Comparison of ENCODE assay signal across 10 cellular contexts in genomic region chr1:23184203-23184602, GRCh38. TPM values are rescaled to one million over a fixed set of nuclear protein-coding genes. Genes with fewer than 3 reads are reported as not detected.
DNase-seq lines count a peak whose midpoint lies in the region; ATAC-seq and TF ChIP-seq lines count a peak whose summit lies in the region.
"Had no signal": no experiment of that assay in that cellular context is flagged by ENCODE, and none has a peak within 500 bp of the region (broad histone marks: within the 10 kb centered on the region; RNA-seq: fewer than 3 reads in every experiment).

No MANE protein-coding gene starts in this region.

- no peaks in the 10 kb centered on the region for H3K79me2 ChIP-seq in smooth muscle cell (ENCODE audit: low read depth)

- no peaks in the 10 kb centered on the region for H3K9me3 ChIP-seq in esophagus squamous epithelium
- no peaks in the 10 kb centered on the region for H3K9me3 ChIP-seq in smooth muscle cell (replicated peaks; ENCODE audit: low read depth)
- H3K9me3 ChIP-seq in testis: no peaks in the 10 kb centered on the region

- TF ChIP-seq POLR2A in esophagus squamous epithelium (IDR thresholded peaks at IDR 0.05) (no peak), testis (IDR thresholded peaks at IDR 0.05) (no peak)

- H3K27me3 Mint-ChIP-seq in T-cell: peaks cover 0 to 6% of the 10 kb centered on the region in 2 donors

- peaks cover 5 to 11% (median 11%) of the 10 kb centered on the region in 3 donors for H3K4me1 Mint-ChIP-seq in T-cell

- peak overlapping the region; percentile 66 to 72 (median 69) for H3K4me3 Mint-ChIP-seq in T-cell
- H3K4me3 Mint-ChIP-seq: neural crest cell had no signal

- no peaks in the 10 kb centered on the region for H3K36me3 Mint-ChIP-seq in T-cell

- CTCF ChIA-PET in T-cell (lab: Charles Lee): interaction anchor here (0.6 to 6.9 kb wide), 30 partner anchors 10 to 159 kb away, joined by 3 to 281 read pairs (median 5); no protein-coding TSS in a partner anchor

- H3K27ac ChIP-seq in esophagus squamous epithelium (no peak overlapping the region), smooth muscle cell (ENCODE audit: low read depth) (no peak overlapping the region), testis (no peak overlapping the region)

- peak overlapping the region in 3 of 4 donors; percentile 20 to 58 (median 34) for H3K4me3 ChIP-seq in esophagus squamous epithelium
- H3K4me3 ChIP-seq in smooth muscle cell: peak overlapping the region; percentile 39
- H3K4me3 ChIP-seq in testis: no peak overlapping the region

- no peak for DNase-seq in activated CD4-positive, CD25-positive, alpha-beta regulatory T cell treated with anti-CD3 and anti-CD28 coated beads, Interleukin-2, amount 50 U/mL, for 72 hours
- DNase-seq in T-cell (peak in 3 of 34 experiments; percentile 5 to 9 (median 7)), esophagus squamous epithelium (lab: John Stamatoyannopoulos, UW) (no peak), smooth muscle cell (lab: John Stamatoyannopoulos, UW; ENCODE audit: unreplicated experiment) (no peak), testis (no peak)
- DNase-seq: aorta had no signal

- POLR2A ChIA-PET in T-cell (lab: Charles Lee): interaction anchor here in 1 of 2 donors (2.0 kb wide), 1 partner anchor 85 kb away, joined by 10 read pairs; no protein-coding TSS in a partner anchor

- H3K4me2 ChIP-seq in smooth muscle cell: peak overlapping the region; percentile 89

- peaks cover 4 to 8% (median 6%) of the 10 kb centered on the region in 3 donors for H3K4me1 ChIP-seq in esophagus squamous epithelium
- H3K4me1 ChIP-seq in smooth muscle cell (ENCODE audit: low read depth): no peaks in the 10 kb centered on the region
- peaks cover 5% of the 10 kb centered on the region for H3K4me1 ChIP-seq in testis

- H4K20me1 ChIP-seq in smooth muscle cell (ENCODE audit: low read depth): no peaks in the 10 kb centered on the region

- no peaks in the 10 kb centered on the region for H3K27me3 ChIP-seq in esophagus squamous epithelium
- H3K27me3 ChIP-seq in smooth muscle cell (ENCODE audit: low read depth): no peaks in the 10 kb centered on the region
- H3K27me3 ChIP-seq in testis: no peaks in the 10 kb centered on the region

- H3K9ac ChIP-seq in smooth muscle cell (ENCODE audit: low read depth): no peak overlapping the region

- WGBS in esophagus squamous epithelium, 2 donors: 41 to 60% methylated on average over 1 to 2 of the region's 2 CpGs
- WGBS in smooth muscle cell (ENCODE audit: low lambda C conversion rate): 46% methylated on average over 2 of the region's 2 CpGs
- 70 to 80% methylated on average over 1 to 2 of the region's 2 CpGs for WGBS in testis, 2 donors

- H2AFZ ChIP-seq in smooth muscle cell (ENCODE audit: low read depth): no peak overlapping the region

- TF ChIP-seq CTCF in esophagus squamous epithelium (IDR thresholded peaks at IDR 0.05) (no peak), smooth muscle cell (IDR thresholded peaks at IDR 0.05; ENCODE audit: borderline replicate concordance, insufficient read depth, poor library complexity, severe bottlenecking) (no peak), testis (IDR thresholded peaks at IDR 0.05) (no peak)

- no peaks in the 10 kb centered on the region for H3F3A ChIP-seq in smooth muscle cell (ENCODE audit: low read depth)

- H3K36me3 ChIP-seq in esophagus squamous epithelium (no peaks in the 10 kb centered on the region), smooth muscle cell (ENCODE audit: low read depth) (no peaks in the 10 kb centered on the region), testis (ENCODE audit: low read depth, missing control alignments) (no peaks in the 10 kb centered on the region)

- intact Hi-C loops in esophagus squamous epithelium (cut with DNase I): loop anchor here (10.0 kb wide), 1 partner anchor 209 kb away; the partner anchor contains the start of gene LACTBL1
- intact Hi-C loops in testis (cut with DNase I; ENCODE audit: low total_unique reads): loop anchor here (5.0 kb wide), 1 partner anchor 87 kb away; no protein-coding TSS in a partner anchor

- peak; percentile 13 to 17 for ATAC-seq in activated CD4-positive, CD25-positive, alpha-beta regulatory T cell treated with anti-CD3 and anti-CD28 coated beads, Interleukin-2, amount 50 U/mL, for 24 hours
- peak in 3 of 4 experiments; percentile 15 to 57 (median 44) for ATAC-seq in T-cell (replicated peaks in 1 of 4)
- no peak for ATAC-seq in GM21390 (IDR thresholded peaks at IDR 0.05; ENCODE audit: unreplicated experiment)
- ATAC-seq in HG03196 (IDR thresholded peaks at IDR 0.05; ENCODE audit: unreplicated experiment): no peak

- peak overlapping the region; percentile 49 to 56 for H3K27ac Mint-ChIP-seq in T-cell

- H3K9me3 Mint-ChIP-seq in T-cell: no peaks in the 10 kb centered on the region
- H3K9me3 Mint-ChIP-seq: neural crest cell had no signal

RNA-seq across cellular contexts. Expression of gene LUZP1, which starts 15.5 kb away (rescaled TPM):
- total RNA-seq in T-cell (10 to 100 TPM; 18.8 to 24.8 (median 19.7) TPM), esophagus squamous epithelium (10 to 100 TPM; 16.9 to 18.7 (median 17.9) TPM), smooth muscle cell (29.2 and 41.1 TPM in 2 replicates), testis (10 to 100 TPM; 20.3 to 36.2 TPM)
- polyA plus RNA-seq in smooth muscle cell (39.2 and 54.5 TPM in 2 replicates), testis (ENCODE audit: insufficient read depth, low read depth, low replicate concordance) (14.4 TPM)

RNA-seq across cellular contexts. Expression of gene HTR1D, which starts 33.1 kb away (rescaled TPM):
- not detected for total RNA-seq in T-cell
- not detected for total RNA-seq in esophagus squamous epithelium
- 0.49 and 1.1 TPM in 2 replicates for total RNA-seq in smooth muscle cell
- 0.26 and 1.1 TPM in 2 replicates for polyA plus RNA-seq in smooth muscle cell
- under 1 TPM in 1 of 2 donors, not detected in 1; 0.19 TPM for total RNA-seq in testis
- polyA plus RNA-seq in testis (ENCODE audit: insufficient read depth, low read depth, low replicate concordance): 0.70 TPM
- total RNA-seq: aorta, neural crest cell had no signal

Comparison
In these comparisons a context has a peak if more than half of its experiments do, and no peak if none do; other contexts are left out.
1. ATAC-seq: peak in activated CD4-positive, CD25-positive, alpha-beta regulatory T cell treated with anti-CD3 and anti-CD28 coated beads, Interleukin-2, amount 50 U/mL, for 24 hours (2 of 2) and T-cell (3 of 4); none in GM21390 (single experiment) and HG03196 (single experiment).
2. H3K4me3 ChIP-seq: peak in esophagus squamous epithelium (3 of 4) and smooth muscle cell (single experiment); none in testis (0 of 2).